Comparison of ENCODE assay signal across 9 cellular contexts in the genomic region with DNA sequence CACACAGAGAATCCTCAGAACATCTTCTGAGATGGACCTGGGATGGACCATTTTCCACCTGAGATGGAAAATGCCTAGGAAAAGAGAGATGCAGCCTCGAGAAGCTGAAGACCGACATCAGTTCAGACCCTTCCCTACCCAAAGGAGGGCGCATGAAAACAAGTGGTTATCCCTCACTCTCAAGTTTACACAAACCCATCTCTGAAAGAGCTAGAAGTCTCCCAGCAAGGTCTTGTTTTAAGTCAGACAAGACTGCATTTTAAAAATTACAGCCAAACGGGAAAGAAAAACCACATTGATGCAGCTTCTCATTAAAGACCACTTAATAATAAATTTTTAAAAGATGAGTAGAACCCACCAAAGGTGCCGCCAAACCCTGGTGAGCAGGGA. TPM values are rescaled to one million over a fixed set of nuclear protein-coding genes. Genes with fewer than 3 reads are reported as not detected.
DNase-seq lines count a peak whose midpoint lies in the region; ATAC-seq and TF ChIP-seq lines count a peak whose summit lies in the region.
"Had no signal": no experiment of that assay in that cellular context is flagged by ENCODE, and none has a peak within 500 bp of the region (broad histone marks: within the 10 kb centered on the region; RNA-seq: fewer than 3 reads in every experiment).

No MANE protein-coding gene starts in this region.

- H4K20me1 ChIP-seq in DOHH2 (ENCODE audit: control insufficient read depth, insufficient read depth, low read depth, low read length) (peaks cover 51% of the 10 kb centered on the region), Loucy (ENCODE audit: insufficient read depth, low read length, poor library complexity, severe bottlenecking) (no peaks in the 10 kb centered on the region)

- H3K9me2 ChIP-seq in DOHH2 (replicated peaks; ENCODE audit: control insufficient read depth, low read length) (no peaks in the 10 kb centered on the region), Loucy (replicated peaks; ENCODE audit: low read depth, low read length) (no peaks in the 10 kb centered on the region)

- intact Hi-C loops in dorsolateral prefrontal cortex (cut with DNase I) (loop anchor here in 1 of 2 donors (10.0 kb wide), 1 partner anchor 99 kb away; no protein-coding TSS in a partner anchor), prostate gland (cut with DNase I) (no loop called here)

- peaks cover 41% of the 10 kb centered on the region for H3K9me3 Mint-ChIP-seq in nephron progenitor cell

- H3K79me2 ChIP-seq in DOHH2 (ENCODE audit: control insufficient read depth, low read length) (peaks cover 74% of the 10 kb centered on the region), Loucy (ENCODE audit: insufficient read depth, low read length) (peaks cover 27% of the 10 kb centered on the region)

- TF ChIP-seq CTCF in DOHH2 (IDR thresholded peaks at IDR 0.05; ENCODE audit: low read depth, low read length, poor library complexity, severe bottlenecking), result no peak
- no peak for TF ChIP-seq CTCF in Loucy (conservative IDR thresholded peaks at IDR 0.05; ENCODE audit: low read length)
- TF ChIP-seq CTCF in dorsolateral prefrontal cortex (IDR thresholded peaks at IDR 0.05 in 54 of 56, conservative IDR thresholded peaks at IDR 0.05 in 2 of 56; ENCODE audit: low read depth in 1 of 56, partially characterized antibody in 56 of 56), result no peak
- TF ChIP-seq CTCF in nephron progenitor cell (IDR thresholded peaks at IDR 0.05), result no peak
- TF ChIP-seq CTCF in prostate gland (IDR thresholded peaks at IDR 0.05), result no peak

- H3K36me3 Mint-ChIP-seq in nephron progenitor cell (ENCODE audit: low read depth), result peaks cover 25% of the 10 kb centered on the region

- peaks cover 60% of the 10 kb centered on the region for H3K36me3 ChIP-seq in DOHH2 (ENCODE audit: control insufficient read depth, low read length)
- no peaks in the 10 kb centered on the region for H3K36me3 ChIP-seq in Loucy (ENCODE audit: insufficient read depth, low read length)
- no peaks in the 10 kb centered on the region for H3K36me3 ChIP-seq in prostate gland

- peak overlapping the region; percentile 66 for H3K9ac ChIP-seq in Loucy (ENCODE audit: low read depth, low read length, poor library complexity, severe bottlenecking)

- peaks cover 35% of the 10 kb centered on the region for H3K27me3 Mint-ChIP-seq in nephron progenitor cell (ENCODE audit: low read depth, poor library complexity)

- H3K27ac Mint-ChIP-seq in nephron progenitor cell, result no peak overlapping the region

- H3K4me3 ChIP-seq in DOHH2 (ENCODE audit: low read length) (peak overlapping the region; percentile 92), Loucy (ENCODE audit: low read length, poor library complexity, severe bottlenecking) (peak overlapping the region; percentile 79), dorsolateral prefrontal cortex (peak overlapping the region; percentile 16 to 76 (median 60)), prostate gland (no peak overlapping the region)

- H3F3A ChIP-seq in DOHH2 (ENCODE audit: control insufficient read depth, insufficient read depth) (peaks cover 20% of the 10 kb centered on the region), Loucy (ENCODE audit: low read depth) (no peaks in the 10 kb centered on the region)

- H3K4me1 ChIP-seq in DOHH2 (ENCODE audit: control insufficient read depth, low read length), result peaks cover 74% of the 10 kb centered on the region
- H3K4me1 ChIP-seq in Loucy (ENCODE audit: insufficient read depth, low read length, poor library complexity, severe bottlenecking), result peaks cover 24% of the 10 kb centered on the region
- H3K4me1 ChIP-seq in prostate gland (replicated peaks), result no peaks in the 10 kb centered on the region

- WGBS in prostate gland, result 81% methylated on average over 5 of the region's 5 CpGs

- H2AFZ ChIP-seq in Loucy (ENCODE audit: low read length), result peak overlapping the region; percentile 84

- H3K9me3 ChIP-seq in DOHH2 (ENCODE audit: control insufficient read depth, insufficient read depth, low read length) (peaks cover 10% of the 10 kb centered on the region), Loucy (ENCODE audit: insufficient read depth, low read depth, low read length) (0 out of 2 replicates have a peak, but pooled peaks cover 3% of the 10 kb centered on the region), prostate gland (no peaks in the 10 kb centered on the region)

- no peak for ATAC-seq in GM18505 (IDR thresholded peaks at IDR 0.05; ENCODE audit: unreplicated experiment)
- no peak for ATAC-seq in HG02571 (IDR thresholded peaks at IDR 0.05; ENCODE audit: unreplicated experiment)

- H3K27ac ChIP-seq in DOHH2 (ENCODE audit: low read depth, low read length) (peak overlapping the region; percentile 85), dorsolateral prefrontal cortex (peak overlapping the region in 51 of 59 donors; percentile 21 to 88 (median 77)), prostate gland (no peak overlapping the region)

- TF ChIP-seq POLR2A in prostate gland (IDR thresholded peaks at IDR 0.05) (no peak), GM18505 (IDR thresholded peaks at IDR 0.05; ENCODE audit: borderline replicate concordance, extremely low read depth, insufficient read depth, insufficient read length) (no peak)

- peak overlapping the region; percentile 86 for H3K4me2 ChIP-seq in DOHH2 (ENCODE audit: low read length)
- peak overlapping the region; percentile 85 for H3K4me2 ChIP-seq in Loucy (ENCODE audit: low read depth, low read length, poor library complexity, severe bottlenecking)

- H3K27me3 ChIP-seq in DOHH2 (ENCODE audit: control insufficient read depth, low read length), result no peaks in the 10 kb centered on the region
- H3K27me3 ChIP-seq in Loucy (ENCODE audit: insufficient read depth, low read length, poor library complexity, severe bottlenecking), result no peaks in the 10 kb centered on the region
- peaks cover 0 to 5% (median 0%) of the 10 kb centered on the region in 45 donors for H3K27me3 ChIP-seq in dorsolateral prefrontal cortex
- no peaks in the 10 kb centered on the region for H3K27me3 ChIP-seq in prostate gland (replicated peaks; ENCODE audit: insufficient read depth)

- H3K4me1 Mint-ChIP-seq in nephron progenitor cell, result peaks cover 36% of the 10 kb centered on the region

- DNase-seq in dorsolateral prefrontal cortex, result no peak
- no peak for DNase-seq in nephron progenitor cell
- DNase-seq in prostate gland (ENCODE audit: low spot score), result no peak
- no peak for DNase-seq in dedifferentiated amniotic fluid mesenchymal stem cell (ENCODE audit: extremely low spot score)
- DNase-seq: activated CD4-positive, alpha-beta T cell treated with anti-CD3 and anti-CD28 coated beads for 1 hour had no signal

- H3K4me3 Mint-ChIP-seq in nephron progenitor cell, result peak overlapping the region; percentile 83

RNA-seq across cellular contexts. Expression of a gene that starts 1.3 kb away (rescaled TPM):
- total RNA-seq in dorsolateral prefrontal cortex, result 100 to 1,000 TPM; 181 to 405 (median 243) TPM
- total RNA-seq in prostate gland, result 10 to 100 TPM in 1 of 2 donors, 1 to 10 TPM in 1; 7.4 to 29.8 TPM

Comparison
In these comparisons a context has a peak if more than half of its experiments do, and no peak if none do; other contexts are left out.
1. H3K27ac ChIP-seq: peak in DOHH2 (single experiment) and dorsolateral prefrontal cortex (51 of 59); none in prostate gland (0 of 2).
2. H3K4me3 ChIP-seq: peak in DOHH2 (single experiment), Loucy (single experiment) and dorsolateral prefrontal cortex (59 of 59); none in prostate gland (0 of 2).
3. RNA of a gene that starts 1.3 kb away (total RNA-seq): 181 to 405 TPM in dorsolateral prefrontal cortex; 7.4 to 29.8 TPM in prostate gland; every median in the first group is over 4 times any median in the second.